1 cellular context compared by ENCODE assay signal in the genomic region with DNA sequence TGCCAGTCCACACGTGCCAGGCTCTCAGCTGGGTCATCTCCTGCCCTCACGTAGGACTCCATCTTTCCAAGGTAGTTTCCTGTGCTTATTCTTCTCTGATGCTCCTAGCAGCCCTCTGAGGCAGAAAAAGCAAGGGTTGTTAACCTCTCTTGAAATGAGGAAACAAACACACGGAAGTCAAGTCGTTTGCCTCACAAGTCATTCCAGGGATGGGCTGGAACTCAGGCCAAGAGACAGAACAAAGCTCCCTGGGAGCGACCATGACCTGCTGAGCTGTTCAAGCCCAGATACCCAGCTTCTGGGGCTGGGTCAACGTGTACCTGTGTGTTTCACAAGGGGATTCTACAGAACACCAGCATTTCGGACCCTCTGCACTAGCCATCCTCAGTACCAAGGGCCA.
TF ChIP-seq lines count a peak whose summit lies in the region.

No MANE protein-coding gene starts in this region.

TF ChIP-seq in K562, 482 proteins besides CTCF, POLR2A, EP300 and RAD21:
- TF ChIP-seq FOSL1 (tag; conservative IDR thresholded peaks at IDR 0.05), result 0 out of 2 replicates have a peak, but pooled peaks have one; percentile 8
- no peak for TF ChIP-seq MCM3 (IDR thresholded peaks at IDR 0.05)
